ENCODE assay signal across 14 cellular contexts in the genomic region with DNA sequence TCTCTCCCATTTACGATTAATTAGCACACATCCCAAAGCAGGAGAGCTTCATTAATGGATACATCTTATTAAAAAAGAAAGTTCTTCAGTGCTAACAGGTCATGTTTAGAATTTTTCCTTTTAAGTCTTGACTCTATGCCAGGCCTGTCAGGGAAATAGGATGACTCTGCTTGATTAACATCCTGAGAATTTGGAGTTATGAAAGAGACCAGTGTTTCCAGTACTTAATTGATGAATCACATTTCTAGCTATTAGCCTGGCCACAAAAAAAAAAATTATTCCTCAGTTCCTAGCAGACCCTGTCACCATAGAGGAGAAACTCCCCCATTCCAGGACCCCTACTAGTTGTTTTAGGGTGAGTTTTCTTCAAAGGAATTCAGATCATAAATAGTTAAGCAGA. TPM values are rescaled to one million over a fixed set of nuclear protein-coding genes. Genes with fewer than 3 reads are reported as not detected.
DNase-seq lines count a peak whose midpoint lies in the region; ATAC-seq lines count a peak whose summit lies in the region.
"Had no signal": no experiment of that assay in that cellular context is flagged by ENCODE, and none has a peak within 500 bp of the region (broad histone marks: within the 10 kb centered on the region; RNA-seq: fewer than 3 reads in every experiment).

No MANE protein-coding gene starts in this region.

- H3K4me3 ChIP-seq in adipocyte (ENCODE audit: low read length) (peak overlapping the region; percentile 44), skeletal muscle satellite cell (ENCODE audit: low read length) (peak overlapping the region; percentile 20)
- H3K4me3 ChIP-seq: adrenal gland, vagina had no signal

- H3K36me3 Mint-ChIP-seq in activated CD4-positive, alpha-beta T cell treated with anti-CD3 and anti-CD28 coated beads, Interleukin-2, amount 10 ng/mL, durations not matched to agents 7 days and 5 days (ENCODE audit: low read depth), result no peaks in the 10 kb centered on the region
- H3K36me3 Mint-ChIP-seq: natural killer cell treated with Interleukin-12 subunit alpha and Interleukin-12 subunit beta and Interleukin-15 and Interleukin-18, amount 100 ng/mL, for 72 hours had no signal

- POLR2A ChIA-PET in activated CD4-positive, alpha-beta T cell treated with anti-CD3 and anti-CD28 coated beads, Interleukin-2, amount 10 ng/mL, durations not matched to agents 7 days and 5 days (lab: Charles Lee), result no interaction called here

- ATAC-seq in HG03342 (IDR thresholded peaks at IDR 0.05; ENCODE audit: unreplicated experiment), result no peak
- ATAC-seq: natural killer cell treated with Interleukin-12 subunit alpha and Interleukin-12 subunit beta and Interleukin-15 and Interleukin-18, amount 100 ng/mL, for 72 hours had no signal

- H3K27me3 Mint-ChIP-seq in activated CD4-positive, alpha-beta T cell treated with anti-CD3 and anti-CD28 coated beads, Interleukin-2, amount 10 ng/mL, durations not matched to agents 7 days and 5 days, result peaks cover 2% of the 10 kb centered on the region

- CTCF ChIA-PET in activated CD4-positive, alpha-beta T cell treated with anti-CD3 and anti-CD28 coated beads, Interleukin-2, amount 10 ng/mL, durations not matched to agents 7 days and 5 days (lab: Charles Lee), result no interaction called here

- no peaks in the 10 kb centered on the region for H3K4me1 Mint-ChIP-seq in activated CD4-positive, alpha-beta T cell treated with anti-CD3 and anti-CD28 coated beads, Interleukin-2, amount 10 ng/mL, durations not matched to agents 7 days and 5 days

- peak overlapping the region; percentile 64 for H3K4me2 ChIP-seq in skeletal muscle satellite cell (ENCODE audit: low read length)

- H3K9me3 ChIP-seq in adipocyte (ENCODE audit: control insufficient read depth, low read length) (no peaks in the 10 kb centered on the region), skeletal muscle satellite cell (replicated peaks; ENCODE audit: low read length) (no peaks in the 10 kb centered on the region)
- H3K9me3 ChIP-seq: adrenal gland, vagina had no signal

- H3K9me3 Mint-ChIP-seq in activated CD4-positive, alpha-beta T cell treated with anti-CD3 and anti-CD28 coated beads, Interleukin-2, amount 10 ng/mL, durations not matched to agents 7 days and 5 days, result peaks cover 2% of the 10 kb centered on the region
- H3K9me3 Mint-ChIP-seq: natural killer cell treated with Interleukin-12 subunit alpha and Interleukin-12 subunit beta and Interleukin-15 and Interleukin-18, amount 100 ng/mL, for 72 hours had no signal

- H3K27ac Mint-ChIP-seq in activated CD4-positive, alpha-beta T cell treated with anti-CD3 and anti-CD28 coated beads, Interleukin-2, amount 10 ng/mL, durations not matched to agents 7 days and 5 days, result no peak overlapping the region
- H3K27ac Mint-ChIP-seq: natural killer cell treated with Interleukin-12 subunit alpha and Interleukin-12 subunit beta and Interleukin-15 and Interleukin-18, amount 100 ng/mL, for 72 hours had no signal

- H3K36me3 ChIP-seq in adipocyte (ENCODE audit: control insufficient read depth, insufficient read depth, low read length, severe bottlenecking) (no peaks in the 10 kb centered on the region), skeletal muscle satellite cell (ENCODE audit: insufficient read depth, low read length) (no peaks in the 10 kb centered on the region)
- H3K36me3 ChIP-seq: adrenal gland, vagina had no signal

- H3K4me1 ChIP-seq in adipocyte (ENCODE audit: control insufficient read depth, insufficient read depth, low read length) (peaks cover 51% of the 10 kb centered on the region), skeletal muscle satellite cell (ENCODE audit: control insufficient read depth, insufficient read depth, low read length) (peaks cover 69% of the 10 kb centered on the region)

- no peaks in the 10 kb centered on the region for H3K27me3 ChIP-seq in adipocyte (replicated peaks; ENCODE audit: control insufficient read depth, insufficient read depth, low read length)
- H3K27me3 ChIP-seq in skeletal muscle satellite cell (ENCODE audit: control insufficient read depth, insufficient read depth, low read length), result no peaks in the 10 kb centered on the region
- H3K27me3 ChIP-seq: adrenal gland, vagina had no signal

- peak overlapping the region; percentile 63 for H3K9ac ChIP-seq in adipocyte (ENCODE audit: low read length)
- peak overlapping the region; percentile 65 for H3K9ac ChIP-seq in skeletal muscle satellite cell (ENCODE audit: low read depth, low read length)

- H3K4me3 Mint-ChIP-seq in activated CD4-positive, alpha-beta T cell treated with anti-CD3 and anti-CD28 coated beads, Interleukin-2, amount 10 ng/mL, durations not matched to agents 7 days and 5 days, result no peak overlapping the region
- H3K4me3 Mint-ChIP-seq: natural killer cell treated with Interleukin-12 subunit alpha and Interleukin-12 subunit beta and Interleukin-15 and Interleukin-18, amount 100 ng/mL, for 72 hours had no signal

- DNase-seq in H4 (ENCODE audit: low spot score), result peak; percentile 67
- peak; percentile 93 for DNase-seq in adipocyte (ENCODE audit: low read depth)
- DNase-seq in foreskin melanocyte, result peak; percentile 91
- no peak for DNase-seq in DMS153 (lab: John Stamatoyannopoulos, UW)
- no peak for DNase-seq in T-helper 9 cell
- DNase-seq in activated CD4-positive, alpha-beta T cell treated with anti-CD3 and anti-CD28 coated beads, Interleukin-2, amount 10 ng/mL, durations not matched to agents 7 days and 5 days, result no peak
- DNase-seq: activated CD4-positive, alpha-beta T cell treated with anti-CD3 and anti-CD28 coated beads, Interleukin-2, amount 50 U/mL, for 48 hours; hippocampal formation; OCI-M1 had no signal

RNA-seq across cellular contexts. Expression of gene ME3, which starts 23.6 kb away (rescaled TPM):
- total RNA-seq in H4 (2014; rRNA removed; shearing (Covaris generic)), result 0.18 TPM in 1 of 2 replicates, not detected in the other
- total RNA-seq in skeletal muscle satellite cell (2012; rRNA removed), result 14.7 and 26.6 TPM in 2 replicates
- 1 to 10 TPM; 1.5 to 2.9 TPM for total RNA-seq in activated CD4-positive, alpha-beta T cell treated with anti-CD3 and anti-CD28 coated beads, Interleukin-2, amount 10 ng/mL, durations not matched to agents 7 days and 5 days

Comparison
In these comparisons a context has a peak if more than half of its experiments do, and no peak if none do; other contexts are left out.
1. DNase-seq: peak in H4 (single experiment), adipocyte (single experiment) and foreskin melanocyte (single experiment); none in DMS153 (single experiment), T-helper 9 cell (single experiment) and activated CD4-positive, alpha-beta T cell treated with anti-CD3 and anti-CD28 coated beads, Interleukin-2, amount 10 ng/mL, durations not matched to agents 7 days and 5 days (single experiment).